In the genomic region with DNA sequence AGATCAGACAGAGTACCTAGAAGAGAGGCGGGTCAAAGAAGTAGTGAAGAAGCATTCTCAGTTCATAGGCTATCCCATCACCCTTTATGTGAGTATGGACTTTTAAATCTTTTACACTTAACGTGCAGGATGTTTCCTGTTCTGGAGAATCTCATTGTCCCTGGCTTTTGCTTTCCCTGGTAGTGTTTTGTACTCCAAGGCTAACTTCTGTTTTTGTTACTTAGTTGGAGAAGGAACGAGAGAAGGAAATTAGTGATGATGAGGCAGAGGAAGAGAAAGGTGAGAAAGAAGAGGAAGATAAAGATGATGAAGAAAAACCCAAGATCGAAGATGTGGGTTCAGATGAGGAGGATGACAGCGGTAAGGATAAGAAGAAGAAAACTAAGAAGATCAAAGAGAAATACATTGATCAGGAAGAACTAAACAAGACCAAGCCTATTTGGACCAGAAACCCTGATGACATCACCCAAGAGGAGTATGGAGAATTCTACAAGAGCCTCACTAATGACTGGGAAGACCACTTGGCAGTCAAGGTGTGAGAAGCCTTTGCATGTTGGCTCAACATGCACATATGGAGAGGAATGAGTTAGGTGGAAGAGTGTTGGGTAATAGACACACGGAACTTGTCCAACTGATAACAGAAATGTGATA, we compare ENCODE assay signal across 10 cellular contexts. TPM values are rescaled to one million over a fixed set of nuclear protein-coding genes. Genes with fewer than 3 reads are reported as not detected.
DNase-seq lines count a peak whose midpoint lies in the region; ATAC-seq and TF ChIP-seq lines count a peak whose summit lies in the region.
"Had no signal": no experiment of that assay in that cellular context is flagged by ENCODE, and none has a peak within 500 bp of the region (broad histone marks: within the 10 kb centered on the region; RNA-seq: fewer than 3 reads in every experiment).

No MANE protein-coding gene starts in this region.

- peak overlapping the region; percentile 87 for H3K27ac Mint-ChIP-seq in activated T-cell treated with anti-CD3 and anti-CD28 coated beads, Interleukin-2, amount 50 U/mL, for 72 hours
- H3K27ac Mint-ChIP-seq in MCF 10A (ENCODE audit: low read depth, unreplicated experiment) = no peak overlapping the region
- peak overlapping the region; percentile 100 for H3K27ac Mint-ChIP-seq in stimulated activated naive B cell treated with anti-CD40 and anti-IgM and Interleukin-4, amounts not matched to agents 10 μg/mL and 1 μg/mL and 100 μg/mL, for 72 hours

- peak overlapping the region; percentile 97 for H3K4me3 Mint-ChIP-seq in activated T-cell treated with anti-CD3 and anti-CD28 coated beads, Interleukin-2, amount 50 U/mL, for 72 hours
- peak overlapping the region; percentile 95 for H3K4me3 Mint-ChIP-seq in MCF 10A (ENCODE audit: unreplicated experiment)
- H3K4me3 Mint-ChIP-seq in stimulated activated naive B cell treated with anti-CD40 and anti-IgM and Interleukin-4, amounts not matched to agents 10 μg/mL and 1 μg/mL and 100 μg/mL, for 72 hours = peak overlapping the region; percentile 96 to 98

- no peak for DNase-seq in activated T-cell treated with anti-CD3 and anti-CD28 coated beads, Interleukin-2, amount 50 U/mL, for 72 hours
- DNase-seq in activated T-cell treated with anti-CD3 and anti-CD28 coated beads for 4 hours = no peak
- no peak for DNase-seq in MCF 10A (ENCODE audit: unreplicated experiment)
- DNase-seq in stimulated activated naive B cell treated with anti-CD40 and anti-IgM and Interleukin-4, amounts not matched to agents 10 μg/mL and 1 μg/mL and 100 μg/mL, for 72 hours = no peak
- no peak for DNase-seq in DMS153 (lab: John Stamatoyannopoulos, UW)
- DNase-seq: adrenal gland, NCI-H2227 treated with DMSO at 0.1 percent for 48 hours, SW 1271 had no signal

- no TSS peak for BruUV-seq in MCF 10A (replicated peaks; lab: Mats Ljungman, UMichigan)

- no peak for TF ChIP-seq CTCF in MCF 10A (IDR thresholded peaks at IDR 0.05; ENCODE audit: unreplicated experiment)

- H3K9me3 Mint-ChIP-seq in activated T-cell treated with anti-CD3 and anti-CD28 coated beads, Interleukin-2, amount 50 U/mL, for 72 hours = no peaks in the 10 kb centered on the region
- no peaks in the 10 kb centered on the region for H3K9me3 Mint-ChIP-seq in MCF 10A (ENCODE audit: unreplicated experiment)
- no peaks in the 10 kb centered on the region for H3K9me3 Mint-ChIP-seq in stimulated activated naive B cell treated with anti-CD40 and anti-IgM and Interleukin-4, amounts not matched to agents 10 μg/mL and 1 μg/mL and 100 μg/mL, for 72 hours

- H3K4me1 Mint-ChIP-seq in activated T-cell treated with anti-CD3 and anti-CD28 coated beads, Interleukin-2, amount 50 U/mL, for 72 hours (ENCODE audit: low read depth) = peaks cover 74% of the 10 kb centered on the region
- peaks cover 62% of the 10 kb centered on the region for H3K4me1 Mint-ChIP-seq in MCF 10A (ENCODE audit: insufficient read depth, unreplicated experiment)
- H3K4me1 Mint-ChIP-seq in stimulated activated naive B cell treated with anti-CD40 and anti-IgM and Interleukin-4, amounts not matched to agents 10 μg/mL and 1 μg/mL and 100 μg/mL, for 72 hours = peaks cover 66 to 92% of the 10 kb centered on the region in 2 donors

- peaks cover 38 to 58% of the 10 kb centered on the region in 2 donors for H3K36me3 Mint-ChIP-seq in activated T-cell treated with anti-CD3 and anti-CD28 coated beads, Interleukin-2, amount 50 U/mL, for 72 hours (ENCODE audit: insufficient read depth in 2 of 2)
- H3K36me3 Mint-ChIP-seq in MCF 10A (ENCODE audit: insufficient read depth, unreplicated experiment) = peaks cover 88% of the 10 kb centered on the region
- peaks cover 72 to 88% of the 10 kb centered on the region in 2 donors for H3K36me3 Mint-ChIP-seq in stimulated activated naive B cell treated with anti-CD40 and anti-IgM and Interleukin-4, amounts not matched to agents 10 μg/mL and 1 μg/mL and 100 μg/mL, for 72 hours

- H3K27me3 Mint-ChIP-seq in activated T-cell treated with anti-CD3 and anti-CD28 coated beads, Interleukin-2, amount 50 U/mL, for 72 hours (ENCODE audit: low read depth) = no peaks in the 10 kb centered on the region
- no peaks in the 10 kb centered on the region for H3K27me3 Mint-ChIP-seq in MCF 10A (ENCODE audit: insufficient read depth, unreplicated experiment)
- H3K27me3 Mint-ChIP-seq in stimulated activated naive B cell treated with anti-CD40 and anti-IgM and Interleukin-4, amounts not matched to agents 10 μg/mL and 1 μg/mL and 100 μg/mL, for 72 hours = peaks cover 0 to 5% of the 10 kb centered on the region in 2 donors

- POLR2A ChIA-PET in MCF 10A (lab: Yijun Ruan, JAX) = interaction anchor here (0.9 kb wide), 1 partner anchor 137 kb away, joined by 3 read pairs; a partner anchor contains a TSS

- intact Hi-C loops in MCF 10A (cut with micrococcal nuclease) = no loop called here

- ATAC-seq in activated T-cell treated with anti-CD3 and anti-CD28 coated beads, Interleukin-2, amount 50 U/mL, for 72 hours (replicated peaks in 1 of 2) = no peak
- ATAC-seq in stimulated activated naive B cell treated with anti-CD40 and anti-IgM and Interleukin-4, amounts not matched to agents 10 μg/mL and 1 μg/mL and 100 μg/mL, for 72 hours (replicated peaks) = no peak
- ATAC-seq in GM21367 (IDR thresholded peaks at IDR 0.05; ENCODE audit: unreplicated experiment) = no peak

- CTCF ChIA-PET in MCF 10A (lab: Yijun Ruan, JAX) = interaction anchor here (3.6 kb wide), 1 partner anchor 77 kb away, joined by 10 read pairs; no protein-coding TSS in a partner anchor

RNA-seq across cellular contexts. Expression of a gene that starts 3.3 kb away (rescaled TPM):
- 1,000 to 10,000 TPM in 1 of 2 donors, 100 to 1,000 TPM in 1; 915 to 1,109 TPM for total RNA-seq in activated T-cell treated with anti-CD3 and anti-CD28 coated beads, Interleukin-2, amount 50 U/mL, for 72 hours
- total RNA-seq in MCF 10A (2022) = 546 and 577 TPM in 2 replicates

RNA-seq across cellular contexts. Expression of a gene that starts 7.1 kb away (rescaled TPM):
- 10 to 100 TPM; 13.9 to 16.9 TPM for total RNA-seq in activated T-cell treated with anti-CD3 and anti-CD28 coated beads, Interleukin-2, amount 50 U/mL, for 72 hours
- total RNA-seq in MCF 10A (2022) = 27.1 and 31.3 TPM in 2 replicates

RNA-seq across cellular contexts. Expression of a gene that starts 15.2 kb away (rescaled TPM):
- total RNA-seq in activated T-cell treated with anti-CD3 and anti-CD28 coated beads, Interleukin-2, amount 50 U/mL, for 72 hours = 10 to 100 TPM; 18.1 to 19.8 TPM
- 6.0 and 8.8 TPM in 2 replicates for total RNA-seq in MCF 10A (2022)

RNA-seq across cellular contexts. Expression of a gene that starts 20.1 kb away (rescaled TPM):
- total RNA-seq in activated T-cell treated with anti-CD3 and anti-CD28 coated beads, Interleukin-2, amount 50 U/mL, for 72 hours = under 1 TPM in 1 of 2 donors, not detected in 1; 0.25 TPM
- total RNA-seq in MCF 10A (2022) = not detected in 2 replicates
- total RNA-seq: glomerular endothelial cell had no signal

RNA-seq across cellular contexts. Expression of a gene that starts 26.8 kb away (rescaled TPM):
- total RNA-seq in activated T-cell treated with anti-CD3 and anti-CD28 coated beads, Interleukin-2, amount 50 U/mL, for 72 hours = 10 to 100 TPM; 21.7 to 28.0 TPM
- 6.8 and 7.0 TPM in 2 replicates for total RNA-seq in MCF 10A (2022)
